In the genomic region with DNA sequence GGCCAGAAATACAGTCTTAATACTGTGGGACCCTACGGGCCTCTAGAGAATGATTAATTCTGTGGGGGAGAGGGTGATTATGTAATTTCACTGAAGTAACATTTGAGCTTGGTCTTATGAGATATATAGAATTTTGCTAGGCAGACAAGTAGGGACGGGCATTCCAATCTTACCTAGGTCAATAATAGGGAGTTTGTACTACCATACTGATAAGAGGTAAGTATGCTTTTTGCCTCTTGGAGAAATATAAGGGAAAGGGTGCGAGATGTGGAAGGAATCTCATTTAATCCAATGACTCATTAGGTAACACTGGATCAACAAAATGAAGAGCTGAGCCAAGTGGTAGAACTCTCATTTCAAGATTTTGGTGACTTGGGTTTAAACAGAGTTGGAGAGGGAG, we compare ENCODE assay signal across 27 cellular contexts.
"Had no signal": no experiment of that assay in that cellular context is flagged by ENCODE, and none has a peak within 500 bp of the region (broad histone marks: within the 10 kb centered on the region; RNA-seq: fewer than 3 reads in every experiment).

No MANE protein-coding gene starts in this region.

- H3K9me3 Mint-ChIP-seq: activated naive CD4-positive, alpha-beta T cell treated with anti-CD3 and anti-CD28 coated beads for 36 hours; dendritic cell treated with granulocyte-macrophage colony-stimulating factor and Interleukin-4, amounts not matched to agents 40 ng/mL and 50 ng/mL, for 4 days; mesothelial cell of epicardium; naive B cell; nephron progenitor cell; T-cell; T-helper 2 cell treated with Interferon-gamma antibody and Interleukin-4, amounts not matched to agents 5 μg/mL and 100 μg/mL, for 36 hours had no signal

- H3K4me1 ChIP-seq: breast epithelium had no signal

- H3K4me3 Mint-ChIP-seq: activated CD4-positive, alpha-beta T cell treated with anti-CD3 and anti-CD28 coated beads for 36 hours; activated CD8-positive, alpha-beta memory T cell treated with anti-CD3 and anti-CD28 coated beads, Interleukin-2, amount 10 ng/mL, durations not matched to agents 7 days and 5 days; activated CD8-positive, alpha-beta T cell treated with anti-CD3 and anti-CD28 coated beads, Interleukin-2, amount 10 ng/mL, durations not matched to agents 7 days and 5 days; activated naive CD4-positive, alpha-beta T cell treated with anti-CD3 and anti-CD28 coated beads for 36 hours; dendritic cell treated with granulocyte-macrophage colony-stimulating factor and Interleukin-4, amounts not matched to agents 40 ng/mL and 50 ng/mL, for 4 days; mesothelial cell of epicardium; nephron progenitor cell; T-cell; T-helper 2 cell treated with Interferon-gamma antibody and Interleukin-4, amounts not matched to agents 5 μg/mL and 100 μg/mL, for 36 hours had no signal

- H3K36me3 ChIP-seq: breast epithelium had no signal

- H3K27ac ChIP-seq: breast epithelium, epithelial cell of prostate, esophagus squamous epithelium, left ventricle myocardium inferior, right atrium auricular region, tibial nerve, vagina had no signal

- H3K9me3 ChIP-seq: breast epithelium, esophagus squamous epithelium, left ventricle myocardium inferior, right atrium auricular region, spleen, tibial nerve, vagina had no signal

- H3K27me3 Mint-ChIP-seq: activated CD4-positive, alpha-beta T cell treated with anti-CD3 and anti-CD28 coated beads for 36 hours; activated CD8-positive, alpha-beta memory T cell treated with anti-CD3 and anti-CD28 coated beads, Interleukin-2, amount 10 ng/mL, durations not matched to agents 7 days and 5 days; dendritic cell treated with granulocyte-macrophage colony-stimulating factor and Interleukin-4, amounts not matched to agents 40 ng/mL and 50 ng/mL, for 4 days; naive B cell; T-cell had no signal

- H3K4me3 ChIP-seq: breast epithelium, esophagus squamous epithelium, left ventricle myocardium inferior, right atrium auricular region, spleen, tibial nerve, vagina had no signal

- ATAC-seq: activated CD4-positive, alpha-beta T cell treated with anti-CD3 and anti-CD28 coated beads for 36 hours; activated CD8-positive, alpha-beta memory T cell treated with anti-CD3 and anti-CD28 coated beads, Interleukin-2, amount 10 ng/mL, durations not matched to agents 7 days and 5 days; activated CD8-positive, alpha-beta T cell treated with anti-CD3 and anti-CD28 coated beads, Interleukin-2, amount 10 ng/mL, durations not matched to agents 7 days and 5 days; T-cell had no signal

- H3K27me3 ChIP-seq: breast epithelium, esophagus squamous epithelium, right atrium auricular region, spleen, tibial nerve, vagina had no signal

- H3K27ac Mint-ChIP-seq: activated CD8-positive, alpha-beta memory T cell treated with anti-CD3 and anti-CD28 coated beads, Interleukin-2, amount 10 ng/mL, durations not matched to agents 7 days and 5 days; activated CD8-positive, alpha-beta T cell treated with anti-CD3 and anti-CD28 coated beads, Interleukin-2, amount 10 ng/mL, durations not matched to agents 7 days and 5 days; activated naive CD4-positive, alpha-beta T cell treated with anti-CD3 and anti-CD28 coated beads for 36 hours; mesothelial cell of epicardium; nephron progenitor cell; T-cell; T-helper 2 cell treated with Interferon-gamma antibody and Interleukin-4, amounts not matched to agents 5 μg/mL and 100 μg/mL, for 36 hours had no signal

- DNase-seq: activated CD4-positive, alpha-beta T cell treated with anti-CD3 and anti-CD28 coated beads for 36 hours; activated CD4-positive, CD25-positive, alpha-beta regulatory T cell; activated CD8-positive, alpha-beta memory T cell treated with anti-CD3 and anti-CD28 coated beads, Interleukin-2, amount 10 ng/mL, durations not matched to agents 7 days and 5 days; activated CD8-positive, alpha-beta T cell treated with anti-CD3 and anti-CD28 coated beads, Interleukin-2, amount 10 ng/mL, durations not matched to agents 7 days and 5 days; activated effector memory CD4-positive, alpha-beta T cell treated with anti-CD3 and anti-CD28 coated beads, Interleukin-2, amount 50 U/mL, for 16 hours; activated naive CD4-positive, alpha-beta T cell treated with anti-CD3 and anti-CD28 coated beads for 36 hours; amniotic stem cell; central memory CD4-positive, alpha-beta T cell; effector CD4-positive, alpha-beta T cell; esophagus squamous epithelium; foreskin melanocyte; left ventricle myocardium inferior; mammary epithelial cell; naive B cell; nephron progenitor cell; nucleus accumbens; spleen; stimulated activated naive CD4-positive, alpha-beta T cell treated with Interleukin-2 at 50 U/mL for 16 hours; T-cell had no signal
